Comparison of ENCODE assay signal across 10 cellular contexts in genomic region chr1:118842462-118843201, GRCh38.
DNase-seq lines count a peak whose midpoint lies in the region; ATAC-seq and TF ChIP-seq lines count a peak whose summit lies in the region.
"Had no signal": no experiment of that assay in that cellular context is flagged by ENCODE, and none has a peak within 500 bp of the region (broad histone marks: within the 10 kb centered on the region; RNA-seq: fewer than 3 reads in every experiment).

No MANE protein-coding gene starts in this region.

- ATAC-seq in sciatic nerve = peak; percentile 49
- no peak for ATAC-seq in GM19324 (IDR thresholded peaks at IDR 0.05; ENCODE audit: low FRiP score, unreplicated experiment)
- ATAC-seq in GM21529 (IDR thresholded peaks at IDR 0.05; ENCODE audit: unreplicated experiment) = no peak
- no peak for ATAC-seq in HG02798 (IDR thresholded peaks at IDR 0.05; ENCODE audit: poor library complexity, unreplicated experiment)
- ATAC-seq: K562 had no signal

- intact Hi-C loops in sciatic nerve (cut with DNase I) = no loop called here

- no peak overlapping the region for H3K4me3 ChIP-seq in WERI-Rb-1 (ENCODE audit: low read depth, low read length)
- H3K4me3 ChIP-seq: K562 had no signal

- no peaks in the 10 kb centered on the region for H3K27me3 ChIP-seq in WERI-Rb-1 (ENCODE audit: insufficient read depth, low read depth, severe bottlenecking)

- no peak overlapping the region for H3K27ac ChIP-seq in WERI-Rb-1

- H3K9me3 ChIP-seq in WERI-Rb-1 (ENCODE audit: severe bottlenecking) = no peaks in the 10 kb centered on the region

- no peak for TF ChIP-seq CTCF in WERI-Rb-1 (IDR thresholded peaks at IDR 0.05; ENCODE audit: low read depth, low read length)

- H3K36me3 ChIP-seq in WERI-Rb-1 = no peaks in the 10 kb centered on the region

- DNase-seq in NCI-H1092 treated with DMSO at 0.1 percent for 48 hours (lab: John Stamatoyannopoulos, UW) = peak; percentile 98
- DNase-seq in NCI-H345 treated with DMSO at 0.1 percent for 48 hours (lab: John Stamatoyannopoulos, UW; ENCODE audit: unreplicated experiment) = peak; percentile 57
- peak; percentile 13 for DNase-seq in WERI-Rb-1
- DNase-seq in sciatic nerve (ENCODE audit: low spot score) = no peak
- DNase-seq: activated CD4-positive, alpha-beta T cell treated with anti-CD3 and anti-CD28 coated beads for 1 hour; CD4-positive, alpha-beta memory T cell had no signal
